30 cellular contexts compared by ENCODE assay signal in the genomic region with DNA sequence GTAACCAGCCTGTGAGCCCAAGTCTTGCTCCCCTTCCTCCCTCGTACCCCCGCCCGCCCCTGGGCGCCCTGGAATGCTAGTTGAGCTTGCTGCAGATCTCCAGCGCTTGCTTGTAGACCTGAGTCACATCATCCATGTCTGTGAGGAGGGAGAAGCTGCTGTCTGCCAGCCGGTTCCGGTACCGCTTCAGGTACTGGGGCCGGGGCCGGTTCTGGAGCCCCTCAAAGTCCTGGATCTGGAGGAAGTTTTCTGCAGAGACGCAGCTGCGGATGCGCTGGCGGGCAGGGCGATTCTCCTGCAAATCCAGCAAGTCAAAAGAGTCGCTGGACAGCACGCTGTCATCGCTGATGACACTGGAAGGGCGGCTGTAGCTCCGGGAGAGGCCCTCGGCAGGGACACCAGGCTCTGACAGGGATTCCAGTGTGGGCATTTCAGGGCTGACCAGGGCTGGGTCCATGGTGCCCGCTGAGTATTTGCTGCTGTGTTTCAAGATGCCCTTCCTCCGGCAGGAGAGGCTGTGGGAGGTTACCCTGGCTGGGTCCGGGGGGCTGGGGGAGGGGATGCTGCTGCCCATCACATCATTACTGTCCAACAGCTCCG.
"Had no signal": no experiment of that assay in that cellular context is flagged by ENCODE, and none has a peak within 500 bp of the region (broad histone marks: within the 10 kb centered on the region; RNA-seq: fewer than 3 reads in every experiment).

No MANE protein-coding gene starts in this region.

- ATAC-seq: activated CD8-positive, alpha-beta T cell treated with anti-CD3 and anti-CD28 coated beads, Interleukin-2, amount 10 ng/mL, durations not matched to agents 7 days and 5 days; body of pancreas; K562; PC-3 had no signal

- H3K4me1 ChIP-seq: body of pancreas, breast epithelium, Peyer's patch had no signal

- H3K4me3 ChIP-seq: ascending aorta, body of pancreas, breast epithelium, K562, Peyer's patch had no signal

- H3K36me3 Mint-ChIP-seq: activated naive CD4-positive, alpha-beta T cell treated with anti-CD3 and anti-CD28 coated beads, Interleukin-2, amount 50 U/mL, for 24 hours; activated naive CD8-positive, alpha-beta T cell treated with anti-CD3 and anti-CD28 coated beads, Interleukin-2, amount 10 ng/mL, durations not matched to agents 7 days and 5 days had no signal

- H3K27ac Mint-ChIP-seq: activated CD4-positive, alpha-beta T cell treated with anti-CD3 and anti-CD28 coated beads, Interleukin-2, amount 10 ng/mL, durations not matched to agents 7 days and 5 days; activated CD8-positive, alpha-beta T cell treated with anti-CD3 and anti-CD28 coated beads, Interleukin-2, amount 10 ng/mL, durations not matched to agents 7 days and 5 days; activated naive CD4-positive, alpha-beta T cell treated with anti-CD3 and anti-CD28 coated beads, Interleukin-2, amount 50 U/mL, for 24 hours; activated naive CD8-positive, alpha-beta T cell treated with anti-CD3 and anti-CD28 coated beads, Interleukin-2, amount 10 ng/mL, durations not matched to agents 7 days and 5 days; activated T-cell treated with anti-CD3 and anti-CD28 coated beads, Interleukin-2, amount 50 U/mL, for 24 hours; activated T-helper 2 cell treated with anti-CD3 and anti-CD28 coated beads, Interferon-gamma antibody, Interleukin-2, Interleukin-4, amounts not matched to agents 10 μg/mL and 5 μg/mL and 100 μg/mL, durations not matched to agents 14 hours and 24 hours and 36 hours had no signal

- H3K9me3 ChIP-seq: ascending aorta, body of pancreas, breast epithelium, Peyer's patch had no signal

- H3K27ac ChIP-seq: body of pancreas, Peyer's patch had no signal

- DNase-seq: activated CD4-positive, alpha-beta T cell treated with anti-CD3 and anti-CD28 coated beads, Interleukin-2, amount 10 ng/mL, durations not matched to agents 7 days and 5 days; activated CD4-positive, alpha-beta T cell treated with anti-CD3 and anti-CD28 coated beads, Interleukin-2, amount 50 U/mL, for 48 hours; activated CD8-positive, alpha-beta T cell treated with anti-CD3 and anti-CD28 coated beads, Interleukin-2, amount 10 ng/mL, durations not matched to agents 7 days and 5 days; activated gamma-delta T cell; activated naive CD4-positive, alpha-beta T cell treated with Interleukin-2 at 50 U/mL for 16 hours; activated naive CD8-positive, alpha-beta T cell treated with anti-CD3 and anti-CD28 coated beads, Interleukin-2, amount 10 ng/mL, durations not matched to agents 7 days and 5 days; activated T-cell treated with anti-CD3 and anti-CD28 coated beads, Interleukin-2, amount 50 U/mL, for 24 hours; amygdala; body of pancreas; NCI-H1092 treated with DMSO at 0.1 percent for 48 hours; NCI-H1417; NCI-H146; NCI-H187; NCI-H2029 treated with DMSO at 0.1 percent for 48 hours; NCI-H2107; NCI-H2171; NCI-H510A; NCI-H526; NCI-H748 treated with DMSO at 0.1 percent for 48 hours; NK-92 treated with Interleukin-12 subunit alpha and Interleukin-12 subunit beta, amount 100 ng/mL, for 24 hours; PC-3; Peyer's patch; RPMI8226; SW 1271; T1000 had no signal

- H3K36me3 ChIP-seq: breast epithelium, Peyer's patch had no signal

- H3K27me3 ChIP-seq: ascending aorta, body of pancreas, breast epithelium, Peyer's patch had no signal

- H3K4me3 Mint-ChIP-seq: activated CD4-positive, alpha-beta T cell treated with anti-CD3 and anti-CD28 coated beads, Interleukin-2, amount 10 ng/mL, durations not matched to agents 7 days and 5 days; activated CD8-positive, alpha-beta T cell treated with anti-CD3 and anti-CD28 coated beads, Interleukin-2, amount 10 ng/mL, durations not matched to agents 7 days and 5 days; activated naive CD4-positive, alpha-beta T cell treated with anti-CD3 and anti-CD28 coated beads, Interleukin-2, amount 50 U/mL, for 24 hours; activated naive CD8-positive, alpha-beta T cell treated with anti-CD3 and anti-CD28 coated beads, Interleukin-2, amount 10 ng/mL, durations not matched to agents 7 days and 5 days; activated T-cell treated with anti-CD3 and anti-CD28 coated beads, Interleukin-2, amount 50 U/mL, for 24 hours had no signal

- H3K4me1 Mint-ChIP-seq: activated CD4-positive, alpha-beta T cell treated with anti-CD3 and anti-CD28 coated beads, Interleukin-2, amount 10 ng/mL, durations not matched to agents 7 days and 5 days; activated naive CD4-positive, alpha-beta T cell treated with anti-CD3 and anti-CD28 coated beads, Interleukin-2, amount 50 U/mL, for 24 hours; activated naive CD8-positive, alpha-beta T cell treated with anti-CD3 and anti-CD28 coated beads, Interleukin-2, amount 10 ng/mL, durations not matched to agents 7 days and 5 days had no signal

- H3K9me3 Mint-ChIP-seq: activated CD4-positive, alpha-beta T cell treated with anti-CD3 and anti-CD28 coated beads, Interleukin-2, amount 10 ng/mL, durations not matched to agents 7 days and 5 days; activated naive CD4-positive, alpha-beta T cell treated with anti-CD3 and anti-CD28 coated beads, Interleukin-2, amount 50 U/mL, for 24 hours; activated naive CD8-positive, alpha-beta T cell treated with anti-CD3 and anti-CD28 coated beads, Interleukin-2, amount 10 ng/mL, durations not matched to agents 7 days and 5 days; activated T-cell treated with anti-CD3 and anti-CD28 coated beads, Interleukin-2, amount 50 U/mL, for 24 hours; activated T-helper 2 cell treated with anti-CD3 and anti-CD28 coated beads, Interferon-gamma antibody, Interleukin-2, Interleukin-4, amounts not matched to agents 10 μg/mL and 5 μg/mL and 100 μg/mL, durations not matched to agents 14 hours and 24 hours and 36 hours had no signal
